ENCODE assay signal across 8 cellular contexts in genomic region chr2:3223080-3223923, GRCh38.
DNase-seq lines count a peak whose midpoint lies in the region; ATAC-seq and TF ChIP-seq lines count a peak whose summit lies in the region.

No MANE protein-coding gene starts in this region.

- H3K9me3 ChIP-seq in psoas muscle = no peaks in the 10 kb centered on the region

- no peaks in the 10 kb centered on the region for H3K36me3 ChIP-seq in psoas muscle (ENCODE audit: insufficient read depth in 1 of 2, low read depth in 1 of 2)

- no peak overlapping the region for H3K4me3 ChIP-seq in psoas muscle

- intact Hi-C loops in psoas muscle (cut with DNase I) = no loop called here

- 88 to 89% (median 88%) methylated on average over 18 of the region's 18 CpGs for WGBS in psoas muscle, 3 donors

- no peak overlapping the region for H3K27ac ChIP-seq in psoas muscle

- TF ChIP-seq CTCF in psoas muscle (IDR thresholded peaks at IDR 0.05) = no peak

- ATAC-seq in GM18499 (IDR thresholded peaks at IDR 0.05; ENCODE audit: insufficient read depth, unreplicated experiment) (peak; percentile 95), HG02840 (IDR thresholded peaks at IDR 0.05; ENCODE audit: low FRiP score, unreplicated experiment) (peak; percentile 94), psoas muscle (no peak)

- no peaks in the 10 kb centered on the region for H3K27me3 ChIP-seq in psoas muscle (ENCODE audit: insufficient read depth in 3 of 3, low read length in 2 of 3)

- DNase-seq in activated CD4-positive, CD25-positive, alpha-beta regulatory T cell (lab: John Stamatoyannopoulos, UW) = peak in 3 of 4 experiments; percentile 8 to 64 (median 60)
- peak; percentile 78 for DNase-seq in central memory CD4-positive, alpha-beta T cell
- peak; percentile 73 to 77 for DNase-seq in stimulated activated CD4-positive, alpha-beta T cell treated with anti-CD3 and anti-CD28 coated beads, Interleukin-4, amount 100 ng/mL, for 4 hours
- DNase-seq in H4 (ENCODE audit: low spot score) (no peak), psoas muscle (no peak), T1000 (lab: John Stamatoyannopoulos, UW) (no peak)

- no peaks in the 10 kb centered on the region for H3K4me1 ChIP-seq in psoas muscle

Comparison
In these comparisons a context has a peak if more than half of its experiments do, and no peak if none do; other contexts are left out.
1. ATAC-seq: peak in GM18499 (single experiment) and HG02840 (single experiment); none in psoas muscle (0 of 4).
2. DNase-seq: peak in activated CD4-positive, CD25-positive, alpha-beta regulatory T cell (3 of 4), central memory CD4-positive, alpha-beta T cell (single experiment) and stimulated activated CD4-positive, alpha-beta T cell treated with anti-CD3 and anti-CD28 coated beads, Interleukin-4, amount 100 ng/mL, for 4 hours (2 of 2); none in H4 (single experiment), psoas muscle (0 of 2) and T1000 (single experiment).